8 cellular contexts compared by ENCODE assay signal in genomic region chr2:120253021-120253882, GRCh38. TPM values are rescaled to one million over a fixed set of nuclear protein-coding genes. Genes with fewer than 3 reads are reported as not detected.
DNase-seq lines count a peak whose midpoint lies in the region; ATAC-seq, FAIRE-seq and TF ChIP-seq lines count a peak whose summit lies in the region.

No MANE protein-coding gene starts in this region.

- peak overlapping the region; percentile 95 for H3K4me3 Mint-ChIP-seq in mesothelial cell of epicardium

- peaks cover 18% of the 10 kb centered on the region; the same call in 1 of the 2 replicates for H3K27me3 ChIP-seq in BLaER1
- no peaks in the 10 kb centered on the region for H3K27me3 ChIP-seq in stomach smooth muscle (ENCODE audit: control insufficient read depth in 1 of 2, insufficient read depth in 2 of 2, low read length in 2 of 2)

- ATAC-seq in HG02938 (IDR thresholded peaks at IDR 0.05; ENCODE audit: unreplicated experiment) = peak; percentile 26

- H3K9ac ChIP-seq in BLaER1 = peak overlapping the region; percentile 81
- H3K9ac ChIP-seq in stomach smooth muscle (ENCODE audit: low read length in 2 of 2) = peak overlapping the region; percentile 64 to 73

- peak overlapping the region; percentile 86 for H3K4me2 ChIP-seq in BLaER1

- peaks cover 75% of the 10 kb centered on the region for H3K4me1 ChIP-seq in BLaER1
- peaks cover 18% of the 10 kb centered on the region for H3K4me1 ChIP-seq in stomach smooth muscle (ENCODE audit: control insufficient read depth, insufficient read depth, low read length)

- H3K36me3 Mint-ChIP-seq in mesothelial cell of epicardium = no peaks in the 10 kb centered on the region

- H3K9me3 ChIP-seq in BLaER1 (peaks cover 2% of the 10 kb centered on the region; the same call in 1 of the 2 replicates), stomach smooth muscle (ENCODE audit: control insufficient read depth in 2 of 2, low read length in 2 of 2) (no peaks in the 10 kb centered on the region)

- peaks cover under 1% of the 10 kb centered on the region for H3K9me3 Mint-ChIP-seq in mesothelial cell of epicardium

- peak overlapping the region; percentile 79 for H3K27ac ChIP-seq in BLaER1
- H3K27ac ChIP-seq in stomach smooth muscle (ENCODE audit: low read length) = peak overlapping the region; percentile 49

- peak; percentile 68 for FAIRE-seq in GM18507 (lab: Jason Lieb, UNC)

- peak overlapping the region; percentile 90 for H3K27ac Mint-ChIP-seq in mesothelial cell of epicardium

- peaks cover 41% of the 10 kb centered on the region for H4K20me1 ChIP-seq in BLaER1

- TF ChIP-seq CTCF in epithelial cell of proximal tubule (conservative IDR thresholded peaks at IDR 0.05; ENCODE audit: low read depth, low read length) (peak; percentile 47), mesothelial cell of epicardium (IDR thresholded peaks at IDR 0.05; ENCODE audit: unreplicated experiment) (no peak)

- H3K36me3 ChIP-seq in BLaER1 (peaks cover under 1% of the 10 kb centered on the region; the same call in 1 of the 2 replicates), stomach smooth muscle (ENCODE audit: control insufficient read depth in 2 of 2, insufficient read depth in 2 of 2, low read length in 2 of 2) (no peaks in the 10 kb centered on the region)

- peaks cover 39% of the 10 kb centered on the region for H3K4me1 Mint-ChIP-seq in mesothelial cell of epicardium

- H3K4me3 ChIP-seq in BLaER1 = peak overlapping the region; percentile 84
- H3K4me3 ChIP-seq in epithelial cell of proximal tubule (ENCODE audit: low read depth, low read length) = peak overlapping the region; percentile 91
- H3K4me3 ChIP-seq in stomach smooth muscle (ENCODE audit: low read length in 2 of 2) = peak overlapping the region; percentile 79 to 91

- DNase-seq in GM18507 (ENCODE audit: extremely low spot score, insufficient read length, low read depth) (peak; percentile 40), NCI-H226 (peak; percentile 80), epithelial cell of proximal tubule (ENCODE audit: low read depth) (no peak), mesothelial cell of epicardium (ENCODE audit: low spot score in 2 of 2, unreplicated experiment in 2 of 2) (peak; percentile 54 to 81)
- peak; percentile 73 for DNase-seq in activated CD8-positive, alpha-beta memory T cell treated with anti-CD3 and anti-CD28 coated beads, Interleukin-2, amount 50 U/mL, for 48 hours

- peaks cover 31% of the 10 kb centered on the region for H3K27me3 Mint-ChIP-seq in mesothelial cell of epicardium (ENCODE audit: low read depth)

RNA-seq across cellular contexts. Expression of gene RALB, which starts 0.6 kb away (rescaled TPM):
- 55.8 and 56.0 TPM in 2 replicates for total RNA-seq in epithelial cell of proximal tubule
- 25.1 to 25.9 TPM (median 25.3 TPM) in 3 replicates for total RNA-seq in mesothelial cell of epicardium

RNA-seq across cellular contexts. Expression of gene TMEM185B, which starts 30.1 kb away (rescaled TPM):
- total RNA-seq in epithelial cell of proximal tubule = 30.4 and 32.6 TPM in 2 replicates
- 27.8 to 28.6 TPM (median 27.9 TPM) in 3 replicates for total RNA-seq in mesothelial cell of epicardium
